Comparison of ENCODE assay signal across 8 cellular contexts in the genomic region with DNA sequence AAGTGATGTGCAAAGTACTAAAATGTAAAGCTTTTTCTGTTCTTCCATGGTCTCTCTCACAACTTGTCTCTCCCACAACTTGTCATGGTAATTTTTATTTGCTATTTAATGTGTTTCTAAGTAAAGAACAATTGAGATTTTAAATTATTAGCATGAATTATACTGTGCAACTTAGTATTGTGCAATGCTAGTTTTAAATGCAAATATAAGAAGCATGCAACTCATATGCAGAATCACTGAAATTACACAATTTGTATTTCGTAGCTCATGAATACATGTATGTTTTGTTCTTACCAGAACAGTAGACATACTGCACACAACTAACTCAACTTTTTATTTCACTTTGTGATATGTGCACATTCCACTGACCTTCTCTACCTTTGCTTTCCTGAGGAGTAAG.
"Had no signal": no experiment of that assay in that cellular context is flagged by ENCODE, and none has a peak within 500 bp of the region (broad histone marks: within the 10 kb centered on the region; RNA-seq: fewer than 3 reads in every experiment).

No MANE protein-coding gene starts in this region.

- H3K4me2 ChIP-seq: GM23338 had no signal

- FAIRE-seq: H1, H54 had no signal

- H2AFZ ChIP-seq: GM23338 had no signal

- DNase-seq: H9, HCEC 1CT, Kasumi-1, KG1 had no signal

- ATAC-seq: GM23338 had no signal

- H3K4me3 ChIP-seq: GM23338 had no signal

- H3K27ac ChIP-seq: HL-60 had no signal
